ENCODE assay signal across 26 cellular contexts in genomic region chr5:149654282-149654681, GRCh38.
DNase-seq lines count a peak whose midpoint lies in the region; ATAC-seq lines count a peak whose summit lies in the region.
"Had no signal": no experiment of that assay in that cellular context is flagged by ENCODE, and none has a peak within 500 bp of the region (broad histone marks: within the 10 kb centered on the region; RNA-seq: fewer than 3 reads in every experiment).

No MANE protein-coding gene starts in this region.

- H3K27ac Mint-ChIP-seq in dendritic cell treated with granulocyte-macrophage colony-stimulating factor and Interleukin-4, amounts not matched to agents 40 ng/mL and 50 ng/mL, for 4 days = peak overlapping the region; percentile 17
- H3K27ac Mint-ChIP-seq: activated naive CD4-positive, alpha-beta T cell treated with anti-CD3 and anti-CD28 coated beads for 36 hours; CD4-positive, CD25-positive, alpha-beta regulatory T cell; naive thymus-derived CD8-positive, alpha-beta T cell had no signal

- H3K4me3 Mint-ChIP-seq in dendritic cell treated with granulocyte-macrophage colony-stimulating factor and Interleukin-4, amounts not matched to agents 40 ng/mL and 50 ng/mL, for 4 days = no peak overlapping the region
- H3K4me3 Mint-ChIP-seq: activated naive CD4-positive, alpha-beta T cell treated with anti-CD3 and anti-CD28 coated beads for 36 hours; activated T-cell treated with anti-CD3 and anti-CD28 coated beads, Interleukin-2, amount 50 U/mL, for 4 hours; CD4-positive, CD25-positive, alpha-beta regulatory T cell; naive thymus-derived CD8-positive, alpha-beta T cell had no signal

- no peak overlapping the region for H3K4me3 ChIP-seq in skeletal muscle tissue (ENCODE audit: low read length in 3 of 3)
- H3K4me3 ChIP-seq: ascending aorta, esophagus muscularis mucosa, pancreas, sigmoid colon, thyroid gland had no signal

- H3K9me3 Mint-ChIP-seq in dendritic cell treated with granulocyte-macrophage colony-stimulating factor and Interleukin-4, amounts not matched to agents 40 ng/mL and 50 ng/mL, for 4 days = peaks cover 10% of the 10 kb centered on the region

- peaks cover 1% of the 10 kb centered on the region for H3K27me3 Mint-ChIP-seq in dendritic cell treated with granulocyte-macrophage colony-stimulating factor and Interleukin-4, amounts not matched to agents 40 ng/mL and 50 ng/mL, for 4 days

- H3K27ac ChIP-seq in skeletal muscle tissue (ENCODE audit: low read depth, low read length) = peak overlapping the region; percentile 57
- H3K27ac ChIP-seq: ascending aorta, esophagus muscularis mucosa, pancreas, sigmoid colon, thyroid gland had no signal

- ATAC-seq in GM18511 (IDR thresholded peaks at IDR 0.05; ENCODE audit: unreplicated experiment) (no peak), GM19324 (IDR thresholded peaks at IDR 0.05; ENCODE audit: low FRiP score, unreplicated experiment) (no peak)
- ATAC-seq: activated T-cell treated with anti-CD3 and anti-CD28 coated beads, Interleukin-2, amount 50 U/mL, for 4 hours; left colon; naive thymus-derived CD8-positive, alpha-beta T cell; pancreas had no signal

- no peaks in the 10 kb centered on the region for H3K36me3 Mint-ChIP-seq in dendritic cell treated with granulocyte-macrophage colony-stimulating factor and Interleukin-4, amounts not matched to agents 40 ng/mL and 50 ng/mL, for 4 days (ENCODE audit: low read depth)
- H3K36me3 Mint-ChIP-seq: CD4-positive, CD25-positive, alpha-beta regulatory T cell had no signal

- peak overlapping the region in 1 of 3 donors; percentile 25 for H3K9ac ChIP-seq in skeletal muscle tissue (ENCODE audit: low read depth in 1 of 3, low read length in 3 of 3)

- peaks cover 5 to 42% (median 31%) of the 10 kb centered on the region in 3 donors for H3K4me1 ChIP-seq in skeletal muscle tissue (ENCODE audit: control insufficient read depth in 3 of 3, insufficient read depth in 3 of 3, low read length in 3 of 3)
- H3K4me1 ChIP-seq: ascending aorta, sigmoid colon, thyroid gland had no signal

- H3K27me3 ChIP-seq in skeletal muscle tissue (ENCODE audit: control insufficient read depth in 3 of 3, insufficient read depth in 3 of 3, low read length in 3 of 3) = no peaks in the 10 kb centered on the region
- H3K27me3 ChIP-seq: ascending aorta, esophagus muscularis mucosa, pancreas, sigmoid colon, thyroid gland had no signal

- intact Hi-C loops in dendritic cell treated with granulocyte-macrophage colony-stimulating factor and Interleukin-4, amounts not matched to agents 40 ng/mL and 50 ng/mL, for 4 days (cut with micrococcal nuclease) = no loop called here

- H3K9me3 ChIP-seq in skeletal muscle tissue (ENCODE audit: control insufficient read depth in 3 of 3, low read length in 3 of 3) = no peaks in the 10 kb centered on the region
- H3K9me3 ChIP-seq: ascending aorta, pancreas, thyroid gland had no signal

- peaks cover 10% of the 10 kb centered on the region for H3K4me1 Mint-ChIP-seq in dendritic cell treated with granulocyte-macrophage colony-stimulating factor and Interleukin-4, amounts not matched to agents 40 ng/mL and 50 ng/mL, for 4 days (ENCODE audit: low read depth)
- H3K4me1 Mint-ChIP-seq: CD4-positive, CD25-positive, alpha-beta regulatory T cell; naive thymus-derived CD8-positive, alpha-beta T cell had no signal

- H3K36me3 ChIP-seq in skeletal muscle tissue (ENCODE audit: control insufficient read depth in 3 of 3, insufficient read depth in 3 of 3, low read length in 3 of 3) = peaks cover 0 to 2% (median 0%) of the 10 kb centered on the region in 3 donors
- H3K36me3 ChIP-seq: ascending aorta, esophagus muscularis mucosa, pancreas, sigmoid colon, thyroid gland had no signal

- DNase-seq in activated CD8-positive, alpha-beta memory T cell treated with anti-CD3 and anti-CD28 coated beads for 24 hours = peak; percentile 30
- DNase-seq in activated CD8-positive, alpha-beta memory T cell treated with anti-CD3 and anti-CD28 coated beads, Interleukin-2, amount 50 U/mL, for 4 hours = no peak
- DNase-seq in NCI-H69 (lab: John Stamatoyannopoulos, UW) (peak; percentile 30), SKM-1 (lab: John Stamatoyannopoulos, UW; ENCODE audit: unreplicated experiment) (no peak)
- DNase-seq: activated naive CD4-positive, alpha-beta T cell treated with anti-CD3 and anti-CD28 coated beads for 36 hours; activated T-cell treated with anti-CD3 and anti-CD28 coated beads, Interleukin-2, amount 50 U/mL, for 4 hours; CD4-positive, CD25-positive, alpha-beta regulatory T cell; cerebellar nuclear complex; effector CD4-positive, alpha-beta T cell; GOT3; Karpas-422; naive thymus-derived CD8-positive, alpha-beta T cell; NCI-H1105; NCI-H2081; NCI-H510A treated with DMSO at 0.1 percent for 48 hours; Right ventricle myocardium superior; sigmoid colon; thyroid gland had no signal

Comparison
In these comparisons a context has a peak if more than half of its experiments do, and no peak if none do; other contexts are left out.
1. DNase-seq: peak in activated CD8-positive, alpha-beta memory T cell treated with anti-CD3 and anti-CD28 coated beads for 24 hours (single experiment) and NCI-H69 (single experiment); none in activated CD8-positive, alpha-beta memory T cell treated with anti-CD3 and anti-CD28 coated beads, Interleukin-2, amount 50 U/mL, for 4 hours (single experiment) and SKM-1 (single experiment).